Comparison of ENCODE assay signal across 8 cellular contexts in the genomic region with DNA sequence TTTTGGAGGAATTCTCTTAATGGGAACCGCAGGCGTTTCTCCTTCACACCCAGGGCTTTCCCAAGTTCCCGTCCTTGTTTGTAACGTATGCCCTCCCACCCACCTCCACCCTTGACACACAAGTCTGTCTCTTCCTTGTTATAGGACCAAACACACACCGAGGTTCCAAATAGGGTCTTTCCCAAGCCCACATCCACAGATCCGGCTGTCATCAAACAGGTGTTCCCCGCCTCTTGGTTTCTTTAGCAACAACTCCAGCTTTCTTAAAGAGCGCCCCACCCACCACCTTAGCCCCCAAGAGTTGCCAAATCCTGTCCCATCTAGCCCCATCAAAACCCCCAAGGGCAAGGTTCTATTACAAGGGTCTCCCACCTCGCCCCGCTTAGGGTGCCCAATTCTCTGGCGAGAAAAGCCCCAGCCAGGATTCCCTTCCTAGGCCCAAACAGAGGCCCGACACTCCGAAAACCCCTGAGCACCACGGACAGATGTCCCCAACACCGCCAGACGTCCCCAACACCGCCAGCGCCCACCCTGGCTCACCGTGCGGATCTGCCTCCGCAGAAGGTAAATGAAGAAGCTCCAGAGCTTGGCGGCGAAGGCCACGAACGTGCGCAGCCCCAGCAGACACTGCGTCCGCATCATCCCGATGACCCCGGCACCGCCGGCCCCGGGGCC. TPM values are rescaled to one million over a fixed set of nuclear protein-coding genes. Genes with fewer than 3 reads are reported as not detected.
DNase-seq lines count a peak whose midpoint lies in the region; ATAC-seq and TF ChIP-seq lines count a peak whose summit lies in the region.

No MANE protein-coding gene starts in this region.

- no peaks in the 10 kb centered on the region for H3K9me3 Mint-ChIP-seq in osteocyte (ENCODE audit: unreplicated experiment)

- ATAC-seq in DND-41 (ENCODE audit: insufficient read depth, low read depth): no peak
- no peak for ATAC-seq in GM21717 (IDR thresholded peaks at IDR 0.05; ENCODE audit: unreplicated experiment)
- no peak for ATAC-seq in GM18868 (IDR thresholded peaks at IDR 0.05; ENCODE audit: unreplicated experiment)

- H3K79me2 ChIP-seq in DND-41 (ENCODE audit: insufficient read depth, low read length): peaks cover 83% of the 10 kb centered on the region

- peak overlapping the region; percentile 97 for H3K27ac ChIP-seq in DND-41 (ENCODE audit: low read length)

- H3K4me1 ChIP-seq in DND-41 (ENCODE audit: insufficient read depth, low read length): peaks cover 50% of the 10 kb centered on the region

- peaks cover 46% of the 10 kb centered on the region for H4K20me1 ChIP-seq in DND-41 (ENCODE audit: insufficient read depth, low read length)

- peak overlapping the region; percentile 79 for H3K4me2 ChIP-seq in DND-41 (ENCODE audit: insufficient read depth, low read length)

- peak overlapping the region; percentile 91 for H3K4me3 Mint-ChIP-seq in osteocyte (ENCODE audit: unreplicated experiment)

- peak overlapping the region; percentile 50; the same call in 1 of the 2 replicates for H2AFZ ChIP-seq in DND-41 (ENCODE audit: low read depth, low read length)

- peak overlapping the region; percentile 88 for H3K9ac ChIP-seq in DND-41 (ENCODE audit: low read depth, low read length)

- H3K9me3 ChIP-seq in DND-41 (ENCODE audit: insufficient read depth, low read length, severe bottlenecking): no peaks in the 10 kb centered on the region

- H3K4me1 Mint-ChIP-seq in osteocyte (ENCODE audit: unreplicated experiment): peaks cover 34% of the 10 kb centered on the region

- TF ChIP-seq CTCF in DND-41 (IDR thresholded peaks at IDR 0.05; ENCODE audit: borderline replicate concordance, extremely low read depth, low read length, poor library complexity, severe bottlenecking) (no peak), epithelial cell of esophagus (IDR thresholded peaks at IDR 0.05; ENCODE audit: insufficient read depth, low read depth, low read length, missing control alignments) (no peak), osteocyte (IDR thresholded peaks at IDR 0.05) (no peak), GM20000 (IDR thresholded peaks at IDR 0.05; ENCODE audit: extremely low read depth, missing control alignments) (no peak)

- H3K27ac Mint-ChIP-seq in osteocyte (ENCODE audit: unreplicated experiment): peak overlapping the region; percentile 94

- H3K36me3 ChIP-seq in DND-41 (ENCODE audit: insufficient read depth, low read length): peaks cover 44% of the 10 kb centered on the region

- H3K27me3 Mint-ChIP-seq in osteocyte (ENCODE audit: unreplicated experiment): no peaks in the 10 kb centered on the region

- H3K4me3 ChIP-seq in DND-41 (ENCODE audit: low read depth in 1 of 2, low read length in 2 of 2) (peak overlapping the region; percentile 76 to 93), epithelial cell of esophagus (ENCODE audit: low read length) (peak overlapping the region; percentile 77)

- DNase-seq in DND-41: peak; percentile 28
- DNase-seq in OCI-M1 (lab: John Stamatoyannopoulos, UW): peak; percentile 44
- DNase-seq in epithelial cell of esophagus (ENCODE audit: low read depth): peak; percentile 32
- no peak for DNase-seq in osteocyte (ENCODE audit: extremely low spot score, unreplicated experiment)
- no peak for DNase-seq in GM20000 (ENCODE audit: low spot score)
- no peak for DNase-seq in AG20443 (ENCODE audit: low spot score)

- H3K27me3 ChIP-seq in DND-41 (ENCODE audit: insufficient read depth, low read length, poor library complexity): no peaks in the 10 kb centered on the region

- H3K36me3 Mint-ChIP-seq in osteocyte (ENCODE audit: unreplicated experiment): peaks cover 19% of the 10 kb centered on the region

RNA-seq across cellular contexts. Expression of a gene that starts 0.7 kb away (rescaled TPM):
- total RNA-seq in osteocyte: 145 and 151 TPM in 2 replicates

RNA-seq across cellular contexts. Expression of a gene that starts 1.2 kb away (rescaled TPM):
- total RNA-seq in osteocyte: 30.2 and 37.6 TPM in 2 replicates

RNA-seq across cellular contexts. Expression of a gene that starts 8.5 kb away (rescaled TPM):
- 642 TPM in 2 replicates for total RNA-seq in osteocyte

RNA-seq across cellular contexts. Expression of a gene that starts 11.5 kb away (rescaled TPM):
- total RNA-seq in osteocyte: 0.27 and 0.89 TPM in 2 replicates

RNA-seq across cellular contexts. Expression of a gene that starts 11.5 kb away (rescaled TPM):
- 51.6 and 54.7 TPM in 2 replicates for total RNA-seq in osteocyte

Comparison
In these comparisons a context has a peak if more than half of its experiments do, and no peak if none do; other contexts are left out.
1. DNase-seq: peak in DND-41 (single experiment), OCI-M1 (single experiment) and epithelial cell of esophagus (single experiment); none in osteocyte (single experiment), GM20000 (single experiment) and AG20443 (single experiment).